In genomic region chr11:119389611-119390254, GRCh38 we compare ENCODE assay signal across 1 cellular context.
TF ChIP-seq lines count a peak whose summit lies in the region.

No MANE protein-coding gene starts in this region.

TF ChIP-seq in GM12878, 131 proteins besides CTCF, POLR2A, EP300 and RAD21:
- TF ChIP-seq RFX5 (IDR thresholded peaks at IDR 0.05; ENCODE audit: low read depth, low read length) (no peak), ZSCAN29 (IDR thresholded peaks at IDR 0.05) (no peak), EED (IDR thresholded peaks at IDR 0.05; ENCODE audit: low read depth) (no peak), PRDM15 (CRISPR knock-in tag; IDR thresholded peaks at IDR 0.05) (no peak), EGR1 (IDR thresholded peaks at IDR 0.05; ENCODE audit: borderline replicate concordance in 1 of 2, low read depth in 2 of 2, low read length in 2 of 2) (no peak), POLR2AphosphoS2 (IDR thresholded peaks at IDR 0.05; ENCODE audit: low read depth, low read length) (no peak), TCF7 (IDR thresholded peaks at IDR 0.05; ENCODE audit: borderline replicate concordance) (no peak), BHLHE40 (IDR thresholded peaks at IDR 0.05; ENCODE audit: borderline replicate concordance in 1 of 2, low read depth in 2 of 2, low read length in 1 of 2) (no peak), ZNF622 (IDR thresholded peaks at IDR 0.05) (no peak)
